Comparison of ENCODE assay signal across 8 cellular contexts in the genomic region with DNA sequence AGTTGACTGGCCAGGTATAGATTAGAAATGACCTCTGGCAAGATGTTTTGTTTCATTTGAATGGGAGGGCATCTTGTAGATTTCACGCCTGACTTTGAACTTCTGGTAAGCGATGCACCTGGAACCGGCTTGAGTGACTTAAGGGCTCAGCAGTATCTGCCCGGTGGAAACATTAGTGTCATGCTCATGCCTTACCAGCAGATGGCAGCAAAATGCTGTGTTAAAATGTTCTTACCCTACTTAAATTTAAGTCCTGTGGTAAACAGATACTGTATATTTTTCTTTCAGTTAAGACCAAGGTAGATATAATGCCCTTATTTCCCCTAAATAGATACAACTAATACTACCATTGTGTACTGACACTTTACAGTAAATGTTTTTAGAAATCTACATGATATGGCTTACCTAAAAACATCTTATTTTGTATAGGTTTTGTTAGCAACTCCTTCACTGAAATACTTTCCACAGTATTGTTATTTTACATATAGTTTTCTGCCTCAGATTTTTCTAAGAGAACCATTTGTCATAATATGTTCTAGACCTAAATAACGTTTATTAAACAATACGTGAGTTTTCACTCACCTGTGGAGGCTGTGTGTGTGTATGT.
DNase-seq lines count a peak whose midpoint lies in the region; ATAC-seq and FAIRE-seq lines count a peak whose summit lies in the region.

No MANE protein-coding gene starts in this region.

- peak; percentile 95 for FAIRE-seq in A204.1 (lab: Jason Lieb, UNC)

- ATAC-seq in GM18498 (IDR thresholded peaks at IDR 0.05; ENCODE audit: unreplicated experiment) (peak; percentile 83), HG03045 (IDR thresholded peaks at IDR 0.05; ENCODE audit: unreplicated experiment) (peak; percentile 62)

- peak; percentile 76 for DNase-seq in NCI-H2171 treated with DMSO at 0.1 percent for 48 hours (lab: John Stamatoyannopoulos, UW)
- peak; percentile 14 to 25 (median 22) for DNase-seq in activated CD4-positive, CD25-positive, alpha-beta regulatory T cell (lab: John Stamatoyannopoulos, UW)
- DNase-seq in central memory CD4-positive, alpha-beta T cell = peak; percentile 56
- DNase-seq in kidney tubule cell (ENCODE audit: low spot score) = peak; percentile 80
- DNase-seq in stimulated activated CD4-positive, alpha-beta T cell treated with anti-CD3 and anti-CD28 coated beads, Interleukin-4, amount 100 ng/mL, for 1 hour = peak; percentile 48

Comparison
In these comparisons a context has a peak if more than half of its experiments do, and no peak if none do; other contexts are left out.
1. Peak in every context shown above with its lines: DNase-seq and ATAC-seq.
2. DNase-seq: peak in every context shown above with its lines; median percentile 80 in kidney tubule cell; 76 in NCI-H2171 treated with DMSO at 0.1 percent for 48 hours; 56 in central memory CD4-positive, alpha-beta T cell; 48 in stimulated activated CD4-positive, alpha-beta T cell treated with anti-CD3 and anti-CD28 coated beads, Interleukin-4, amount 100 ng/mL, for 1 hour; 22 in activated CD4-positive, CD25-positive, alpha-beta regulatory T cell.